1 cellular context compared by ENCODE assay signal in genomic region chr22:38455530-38456271, GRCh38.
TF ChIP-seq lines count a peak whose summit lies in the region.

No MANE protein-coding gene starts in this region.

TF ChIP-seq in IMR-90, 13 proteins besides CTCF, POLR2A, EP300 and RAD21:
- TF ChIP-seq USF2 (IDR thresholded peaks at IDR 0.05; ENCODE audit: low read depth, low read length) = no peak
- peak; percentile 83; the same call in 1 of the 2 replicates for TF ChIP-seq MAZ (IDR thresholded peaks at IDR 0.05; ENCODE audit: borderline replicate concordance, low read depth, low read length)
TF ChIP-seq in IMR-90: peak in this region for 1.
